13 cellular contexts compared by ENCODE assay signal in genomic region chr1:207833956-207834660, GRCh38.
DNase-seq lines count a peak whose midpoint lies in the region; ATAC-seq and TF ChIP-seq lines count a peak whose summit lies in the region.
"Had no signal": no experiment of that assay in that cellular context is flagged by ENCODE, and none has a peak within 500 bp of the region (broad histone marks: within the 10 kb centered on the region; RNA-seq: fewer than 3 reads in every experiment).

No MANE protein-coding gene starts in this region.

- no peak for TF ChIP-seq EP300 in upper lobe of left lung (IDR thresholded peaks at IDR 0.05)

- peak overlapping the region; percentile 81 to 100 (median 94) for H3K27ac Mint-ChIP-seq in naive thymus-derived CD8-positive, alpha-beta T cell
- H3K27ac Mint-ChIP-seq in HFFc6, result no peak overlapping the region
- H3K27ac Mint-ChIP-seq: neural progenitor cell had no signal

- no peaks in the 10 kb centered on the region for H3K9me3 ChIP-seq in left ventricle myocardium inferior (replicated peaks)
- H3K9me3 ChIP-seq in ascending aorta, result no peaks in the 10 kb centered on the region
- no peaks in the 10 kb centered on the region for H3K9me3 ChIP-seq in upper lobe of left lung
- H3K9me3 ChIP-seq: lower lobe of right lung had no signal

- DNase-seq in left ventricle myocardium inferior (no peak), left cardiac atrium (no peak), ascending aorta (ENCODE audit: low spot score in 2 of 2) (peak in 1 of 2 donors; percentile 53), upper lobe of left lung (no peak), HFFc6 (no peak), NCI-H526 (lab: John Stamatoyannopoulos, UW) (no peak)
- no peak for DNase-seq in naive thymus-derived CD8-positive, alpha-beta T cell
- DNase-seq: activated CD4-positive, CD25-positive, alpha-beta regulatory T cell treated with anti-CD3 and anti-CD28 coated beads, Interleukin-2, amount 50 U/mL, for 72 hours; lower lobe of right lung; NCI-H774; stimulated activated CD4-positive, alpha-beta T cell treated with anti-CD3 and anti-CD28 coated beads, Interleukin-4, amount 100 ng/mL, for 1 hour had no signal

- peaks cover 69 to 98% (median 96%) of the 10 kb centered on the region in 4 donors for H3K4me1 Mint-ChIP-seq in naive thymus-derived CD8-positive, alpha-beta T cell
- H3K4me1 Mint-ChIP-seq in HFFc6 (ENCODE audit: low read depth), result peaks cover 34% of the 10 kb centered on the region

- POLR2A ChIA-PET in naive thymus-derived CD8-positive, alpha-beta T cell (lab: Charles Lee), result interaction anchor here (0.8 to 4.9 kb wide), 3 partner anchors 9 to 34 kb away, joined by 3 to 35 read pairs (median 4); no protein-coding TSS in a partner anchor

- H3K27ac ChIP-seq in left ventricle myocardium inferior (replicated peaks) (peak overlapping the region; percentile 97), ascending aorta (peak overlapping the region; percentile 73 to 86), upper lobe of left lung (peak overlapping the region; percentile 23 to 98 (median 70))
- H3K27ac ChIP-seq: lower lobe of right lung, neural progenitor cell had no signal

- H3K4me3 Mint-ChIP-seq in naive thymus-derived CD8-positive, alpha-beta T cell, result peak overlapping the region in 4 of 10 donors; percentile 2 to 49 (median 26)
- no peak overlapping the region for H3K4me3 Mint-ChIP-seq in HFFc6
- H3K4me3 Mint-ChIP-seq: neural progenitor cell had no signal

- no peaks in the 10 kb centered on the region for H3K27me3 Mint-ChIP-seq in naive thymus-derived CD8-positive, alpha-beta T cell
- no peaks in the 10 kb centered on the region; the same call in 1 of the 2 replicates for H3K27me3 Mint-ChIP-seq in HFFc6 (ENCODE audit: insufficient read depth)

- intact Hi-C loops in left ventricle myocardium inferior (cut with micrococcal nuclease), result no loop called here
- intact Hi-C loops in left cardiac atrium (cut with DNase I), result no loop called here
- intact Hi-C loops in ascending aorta (cut with DNase I), result no loop called here

- peaks cover 0 to 17% (median 7%) of the 10 kb centered on the region in 3 donors for H3K36me3 Mint-ChIP-seq in naive thymus-derived CD8-positive, alpha-beta T cell
- H3K36me3 Mint-ChIP-seq in HFFc6 (ENCODE audit: low read depth), result peaks cover 13% of the 10 kb centered on the region

- WGBS in upper lobe of left lung, 2 donors, result 83 to 84% methylated on average over 5 to 7 of the region's 7 CpGs

- TF ChIP-seq POLR2A in upper lobe of left lung (IDR thresholded peaks at IDR 0.05), result no peak

- no peak for TF ChIP-seq CTCF in left ventricle myocardium inferior (IDR thresholded peaks at IDR 0.05; ENCODE audit: borderline replicate concordance)
- TF ChIP-seq CTCF in ascending aorta (IDR thresholded peaks at IDR 0.05), result no peak
- no peak for TF ChIP-seq CTCF in upper lobe of left lung (IDR thresholded peaks at IDR 0.05)
- TF ChIP-seq CTCF in HFFc6 (IDR thresholded peaks at IDR 0.05), result no peak

- H3K36me3 ChIP-seq in left ventricle myocardium inferior (peaks cover 5% of the 10 kb centered on the region), ascending aorta (peaks cover 3 to 5% of the 10 kb centered on the region in 2 donors), upper lobe of left lung (peaks cover 0 to 2% (median 0%) of the 10 kb centered on the region in 4 donors)
- H3K36me3 ChIP-seq: lower lobe of right lung, neural progenitor cell had no signal

- H3K4me1 ChIP-seq in left ventricle myocardium inferior (peaks cover 100% of the 10 kb centered on the region), ascending aorta (peaks cover 15 to 48% of the 10 kb centered on the region in 2 donors), upper lobe of left lung (peaks cover 57 to 83% (median 73%) of the 10 kb centered on the region in 4 donors)
- H3K4me1 ChIP-seq: neural progenitor cell had no signal

- H3K27me3 ChIP-seq in left ventricle myocardium inferior (ENCODE audit: low read depth) (no peaks in the 10 kb centered on the region), ascending aorta (no peaks in the 10 kb centered on the region), upper lobe of left lung (no peaks in the 10 kb centered on the region)
- H3K27me3 ChIP-seq: neural progenitor cell had no signal

- no peak overlapping the region for H3K4me3 ChIP-seq in left ventricle myocardium inferior
- H3K4me3 ChIP-seq in ascending aorta, result no peak overlapping the region
- H3K4me3 ChIP-seq in upper lobe of left lung, result no peak overlapping the region
- H3K4me3 ChIP-seq: lower lobe of right lung, neural progenitor cell had no signal

- ATAC-seq in left cardiac atrium, result no peak
- ATAC-seq in naive thymus-derived CD8-positive, alpha-beta T cell, result peak in 1 of 2 donors; percentile 13
- ATAC-seq in upper lobe of left lung (ENCODE audit: low FRiP score in 2 of 2), result no peak
- no peak for ATAC-seq in HG02763 (IDR thresholded peaks at IDR 0.05; ENCODE audit: unreplicated experiment)
- ATAC-seq: lower lobe of right lung had no signal

- H3K9me3 Mint-ChIP-seq in naive thymus-derived CD8-positive, alpha-beta T cell, result no peaks in the 10 kb centered on the region
- H3K9me3 Mint-ChIP-seq in HFFc6, result no peaks in the 10 kb centered on the region
- H3K9me3 Mint-ChIP-seq: neural progenitor cell had no signal
